ENCODE assay signal across 8 cellular contexts in genomic region chrX:54639346-54640102, GRCh38.
DNase-seq lines count a peak whose midpoint lies in the region; ATAC-seq lines count a peak whose summit lies in the region.

No MANE protein-coding gene starts in this region.

- peak; percentile 98 for DNase-seq in COLO829 (ENCODE audit: low spot score)
- DNase-seq in HT-29 (ENCODE audit: low spot score): peak; percentile 93
- peak; percentile 15 for DNase-seq in NK-92 (lab: John Stamatoyannopoulos, UW; ENCODE audit: unreplicated experiment)
- DNase-seq in activated CD8-positive, alpha-beta memory T cell treated with anti-CD3 and anti-CD28 coated beads for 24 hours: peak; percentile 93
- peak; percentile 82 for DNase-seq in effector CD8-positive, alpha-beta T cell (lab: John Stamatoyannopoulos, UW)
- DNase-seq in lung microvascular endothelial cell (ENCODE audit: low read depth in 2 of 2): peak; percentile 91 to 97
- peak; percentile 78 to 89 (median 88) for DNase-seq in stimulated activated CD4-positive, alpha-beta T cell treated with anti-CD3 and anti-CD28 coated beads, TNF-alpha, amount 100 ng/mL, for 4 hours (ENCODE audit: low read depth in 3 of 3)

- ATAC-seq in GM21360 (IDR thresholded peaks at IDR 0.05; ENCODE audit: unreplicated experiment): peak; percentile 92

Comparison
In these comparisons a context has a peak if more than half of its experiments do, and no peak if none do; other contexts are left out.
1. Peak in every context shown above with its lines: DNase-seq and ATAC-seq.
2. DNase-seq: peak in every context shown above with its lines; median percentile 98 in COLO829; 94 in lung microvascular endothelial cell; 93 in HT-29; 93 in activated CD8-positive, alpha-beta memory T cell treated with anti-CD3 and anti-CD28 coated beads for 24 hours; 88 in stimulated activated CD4-positive, alpha-beta T cell treated with anti-CD3 and anti-CD28 coated beads, TNF-alpha, amount 100 ng/mL, for 4 hours; 82 in effector CD8-positive, alpha-beta T cell; 15 in NK-92.